ENCODE assay signal across 10 cellular contexts in genomic region chr14:39233680-39234326, GRCh38. TPM values are rescaled to one million over a fixed set of nuclear protein-coding genes. Genes with fewer than 3 reads are reported as not detected.
A peak's percentile ranks its signal among the peaks of the same experiment; 100 is the strongest.
DNase-seq lines count a peak whose midpoint lies in the region; ATAC-seq and TF ChIP-seq lines count a peak whose summit lies in the region.
"Had no signal": no experiment of that assay in that cellular context is flagged by ENCODE, and none has a peak within 500 bp of the region (broad histone marks: within the 10 kb centered on the region; RNA-seq: fewer than 3 reads in every experiment).

A gene with protein sequence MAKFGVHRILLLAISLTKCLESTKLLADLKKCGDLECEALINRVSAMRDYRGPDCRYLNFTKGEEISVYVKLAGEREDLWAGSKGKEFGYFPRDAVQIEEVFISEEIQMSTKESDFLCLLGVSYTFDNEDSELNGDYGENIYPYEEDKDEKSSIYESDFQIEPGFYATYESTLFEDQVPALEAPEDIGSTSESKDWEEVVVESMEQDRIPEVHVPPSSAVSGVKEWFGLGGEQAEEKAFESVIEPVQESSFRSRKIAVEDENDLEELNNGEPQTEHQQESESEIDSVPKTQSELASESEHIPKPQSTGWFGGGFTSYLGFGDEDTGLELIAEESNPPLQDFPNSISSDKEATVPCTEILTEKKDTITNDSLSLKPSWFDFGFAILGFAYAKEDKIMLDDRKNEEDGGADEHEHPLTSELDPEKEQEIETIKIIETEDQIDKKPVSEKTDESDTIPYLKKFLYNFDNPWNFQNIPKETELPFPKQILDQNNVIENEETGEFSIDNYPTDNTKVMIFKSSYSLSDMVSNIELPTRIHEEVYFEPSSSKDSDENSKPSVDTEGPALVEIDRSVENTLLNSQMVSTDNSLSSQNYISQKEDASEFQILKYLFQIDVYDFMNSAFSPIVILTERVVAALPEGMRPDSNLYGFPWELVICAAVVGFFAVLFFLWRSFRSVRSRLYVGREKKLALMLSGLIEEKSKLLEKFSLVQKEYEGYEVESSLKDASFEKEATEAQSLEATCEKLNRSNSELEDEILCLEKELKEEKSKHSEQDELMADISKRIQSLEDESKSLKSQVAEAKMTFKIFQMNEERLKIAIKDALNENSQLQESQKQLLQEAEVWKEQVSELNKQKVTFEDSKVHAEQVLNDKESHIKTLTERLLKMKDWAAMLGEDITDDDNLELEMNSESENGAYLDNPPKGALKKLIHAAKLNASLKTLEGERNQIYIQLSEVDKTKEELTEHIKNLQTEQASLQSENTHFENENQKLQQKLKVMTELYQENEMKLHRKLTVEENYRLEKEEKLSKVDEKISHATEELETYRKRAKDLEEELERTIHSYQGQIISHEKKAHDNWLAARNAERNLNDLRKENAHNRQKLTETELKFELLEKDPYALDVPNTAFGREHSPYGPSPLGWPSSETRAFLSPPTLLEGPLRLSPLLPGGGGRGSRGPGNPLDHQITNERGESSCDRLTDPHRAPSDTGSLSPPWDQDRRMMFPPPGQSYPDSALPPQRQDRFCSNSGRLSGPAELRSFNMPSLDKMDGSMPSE (N-terminal part only) (plus strand): TSS chr14:39233915. CDS start chr14:39234115, 200 bp downstream.

- no peak for ATAC-seq in central memory CD8-positive, alpha-beta T cell (replicated peaks; ENCODE audit: extremely low read depth, poor library complexity, severe bottlenecking)

- WGBS in lower leg skin, 2 donors, result 78 to 80% methylated on average over 7 of the region's 7 CpGs
- WGBS in tibial nerve, 2 donors, result 79 to 82% methylated on average over 7 of the region's 7 CpGs

- H3K4me3 ChIP-seq in lower leg skin (ENCODE audit: low read depth, poor library complexity, severe bottlenecking) (no peak within 1 kb of the TSS), tibial nerve (no peak within 1 kb of the TSS)

- H3K9me3 ChIP-seq in tibial nerve, result no peaks in the 10 kb centered on the region

- intact Hi-C loops in T-helper 1 cell treated with Interleukin-12 subunit alpha and Interleukin-12 subunit beta and Interleukin-4 antibody, amounts not matched to agents 30 ng/mL and 1 ng/mL, for 36 hours (cut with micrococcal nuclease), result loop anchor here (5.0 kb wide), 1 partner anchor 148 kb away; no protein-coding TSS in a partner anchor
- intact Hi-C loops in lower leg skin (cut with DNase I; ENCODE audit: low total_unique reads), result no loop called here

- no peak for TF ChIP-seq CTCF in lower leg skin (IDR thresholded peaks at IDR 0.05)
- no peak for TF ChIP-seq CTCF in tibial nerve (IDR thresholded peaks at IDR 0.05)

- DNase-seq in T-helper 1 cell (no peak), lower leg skin (ENCODE audit: low spot score in 2 of 2) (no peak), tibial nerve (ENCODE audit: low spot score in 2 of 2) (no peak), KG1 (lab: John Stamatoyannopoulos, UW) (no peak), HuH-7.5 (ENCODE audit: low spot score) (no peak), MV-4-11 (lab: John Stamatoyannopoulos, UW) (no peak)
- no peak for DNase-seq in central memory CD8-positive, alpha-beta T cell (ENCODE audit: low spot score in 2 of 2)
- DNase-seq: 8988T; stimulated activated CD4-positive, alpha-beta T cell treated with anti-CD3 and anti-CD28 coated beads, Interleukin-4, amount 100 ng/mL, for 1 hour had no signal

- no peak within 1 kb of the TSS for H3K27ac ChIP-seq in tibial nerve

- peaks cover 43% of the 10 kb centered on the region for H3K4me1 Mint-ChIP-seq in central memory CD8-positive, alpha-beta T cell

- TF ChIP-seq POLR2A in lower leg skin (IDR thresholded peaks at IDR 0.05), result no peak
- TF ChIP-seq POLR2A in tibial nerve (IDR thresholded peaks at IDR 0.05), result no peak

- no peaks in the 10 kb centered on the region for H3K9me3 Mint-ChIP-seq in central memory CD8-positive, alpha-beta T cell

- peak within 1 kb of the TSS; percentile 75 for H3K27ac Mint-ChIP-seq in central memory CD8-positive, alpha-beta T cell (ENCODE audit: low read depth)

- H3K36me3 ChIP-seq in tibial nerve, result no peaks in the 10 kb centered on the region

- H3K4me1 ChIP-seq in tibial nerve, result peaks cover 0 to 4% (median 1%) of the 10 kb centered on the region in 4 donors

- H3K4me3 Mint-ChIP-seq in central memory CD8-positive, alpha-beta T cell, result peak within 1 kb of the TSS; percentile 38

- H3K27me3 ChIP-seq in tibial nerve, result no peaks in the 10 kb centered on the region

- H3K27me3 Mint-ChIP-seq in central memory CD8-positive, alpha-beta T cell, result no peaks in the 10 kb centered on the region

- H3K36me3 Mint-ChIP-seq in central memory CD8-positive, alpha-beta T cell (ENCODE audit: insufficient read depth), result peaks cover 4% of the 10 kb centered on the region

- no peak for TF ChIP-seq EP300 in tibial nerve (IDR thresholded peaks at IDR 0.05)

RNA-seq across cellular contexts. Expression of the gene that starts here (rescaled TPM):
- total RNA-seq in T-helper 1 cell treated with Interleukin-12 subunit alpha and Interleukin-12 subunit beta and Interleukin-4 antibody, amounts not matched to agents 30 ng/mL and 1 ng/mL, for 36 hours, result 31.2 and 33.4 TPM in 2 replicates
- 10 to 100 TPM; 14.0 to 19.5 (median 15.8) TPM for total RNA-seq in lower leg skin
- 10 to 100 TPM; 14.7 to 22.2 (median 16.3) TPM for total RNA-seq in tibial nerve
